18 cellular contexts compared by ENCODE assay signal in genomic region chr13:24218320-24218719, GRCh38. TPM values are rescaled to one million over a fixed set of nuclear protein-coding genes. Genes with fewer than 3 reads are reported as not detected.
DNase-seq lines count a peak whose midpoint lies in the region; ATAC-seq, FAIRE-seq and TF ChIP-seq lines count a peak whose summit lies in the region.
"Had no signal": no experiment of that assay in that cellular context is flagged by ENCODE, and none has a peak within 500 bp of the region (broad histone marks: within the 10 kb centered on the region; RNA-seq: fewer than 3 reads in every experiment).

No MANE protein-coding gene starts in this region.

- intact Hi-C loops in lower lobe of right lung (cut with DNase I): no loop called here

- no peaks in the 10 kb centered on the region for H3K27me3 Mint-ChIP-seq in naive thymus-derived CD8-positive, alpha-beta T cell

- H3K4me1 ChIP-seq in lower lobe of right lung (peaks cover 40% of the 10 kb centered on the region), suprapubic skin (peaks cover 17% of the 10 kb centered on the region)

- H3K36me3 Mint-ChIP-seq in naive thymus-derived CD8-positive, alpha-beta T cell: no peaks in the 10 kb centered on the region

- peak overlapping the region in 5 of 10 donors; percentile 8 to 81 (median 45) for H3K27ac Mint-ChIP-seq in naive thymus-derived CD8-positive, alpha-beta T cell

- TF ChIP-seq CTCF in lower lobe of right lung (IDR thresholded peaks at IDR 0.05) (no peak), suprapubic skin (IDR thresholded peaks at IDR 0.05) (no peak)

- no peaks in the 10 kb centered on the region for H3K9me3 Mint-ChIP-seq in naive thymus-derived CD8-positive, alpha-beta T cell

- FAIRE-seq in GM18507 (lab: Jason Lieb, UNC): peak; percentile 46
- FAIRE-seq: colon, pancreas had no signal

- TF ChIP-seq EP300 in suprapubic skin (IDR thresholded peaks at IDR 0.05): no peak

- H3K27ac ChIP-seq in caudate nucleus (ENCODE audit: low read depth, low read length): peak overlapping the region; percentile 88
- peak overlapping the region; percentile 54 for H3K27ac ChIP-seq in lower lobe of right lung
- H3K27ac ChIP-seq in suprapubic skin: peak overlapping the region; percentile 38
- H3K27ac ChIP-seq: ascending aorta had no signal

- H3K36me3 ChIP-seq in lower lobe of right lung (peaks cover 5% of the 10 kb centered on the region), suprapubic skin (no peaks in the 10 kb centered on the region)
- H3K36me3 ChIP-seq: ascending aorta had no signal

- DNase-seq in GM18507 (ENCODE audit: extremely low spot score, insufficient read length, low read depth) (no peak), caudate nucleus (lab: John Stamatoyannopoulos, UW) (no peak), lower lobe of right lung (no peak), suprapubic skin (ENCODE audit: low spot score in 2 of 2) (no peak), SHP77 treated with DMSO at 0.1 percent for 48 hours (lab: John Stamatoyannopoulos, UW) (no peak), foreskin melanocyte (no peak)
- no peak for DNase-seq in naive thymus-derived CD8-positive, alpha-beta T cell
- DNase-seq: activated naive CD4-positive, alpha-beta T cell treated with Interleukin-2 at 50 U/mL for 16 hours; H7; NCI-H1092 treated with DMSO at 0.1 percent for 48 hours; NCI-H2107; NCI-H524; Right ventricle myocardium superior had no signal

- no peak for TF ChIP-seq POLR2A in suprapubic skin (IDR thresholded peaks at IDR 0.05)

- POLR2A ChIA-PET in naive thymus-derived CD8-positive, alpha-beta T cell (lab: Charles Lee): interaction anchor here (0.6 to 1.1 kb wide), 3 partner anchors 15 to 202 kb away, joined by 3 read pairs; no protein-coding TSS in a partner anchor

- ATAC-seq in lower lobe of right lung (no peak), GM21576 (IDR thresholded peaks at IDR 0.05; ENCODE audit: unreplicated experiment) (no peak)
- ATAC-seq in naive thymus-derived CD8-positive, alpha-beta T cell: no peak

- 79% methylated on average over 2 of the region's 2 CpGs for WGBS in suprapubic skin

- no peaks in the 10 kb centered on the region for H3K27me3 ChIP-seq in lower lobe of right lung (ENCODE audit: low read depth)
- no peaks in the 10 kb centered on the region for H3K27me3 ChIP-seq in suprapubic skin
- H3K27me3 ChIP-seq: ascending aorta, pancreas had no signal

- H3K4me1 Mint-ChIP-seq in naive thymus-derived CD8-positive, alpha-beta T cell: peaks cover 13 to 49% (median 30%) of the 10 kb centered on the region in 4 donors

- H3K4me3 ChIP-seq in lower lobe of right lung: no peak overlapping the region
- no peak overlapping the region for H3K4me3 ChIP-seq in suprapubic skin
- H3K4me3 ChIP-seq: ascending aorta, pancreas, smooth muscle cell had no signal

- H3K9me3 ChIP-seq in lower lobe of right lung: no peaks in the 10 kb centered on the region
- H3K9me3 ChIP-seq in suprapubic skin: no peaks in the 10 kb centered on the region
- H3K9me3 ChIP-seq: ascending aorta, pancreas had no signal

- peak overlapping the region in 1 of 10 donors; percentile 34 for H3K4me3 Mint-ChIP-seq in naive thymus-derived CD8-positive, alpha-beta T cell

RNA-seq across cellular contexts. Expression of gene SPATA13, which starts 57.8 kb away (rescaled TPM):
- total RNA-seq in lower lobe of right lung (44.2 TPM), suprapubic skin (10 to 100 TPM; 26.5 to 64.2 (median 31.6) TPM)
- 100 to 1,000 TPM; 120 to 121 TPM for total RNA-seq in naive thymus-derived CD8-positive, alpha-beta T cell
- 10 to 100 TPM; 80.4 to 92.8 (median 84.8) TPM for polyA plus RNA-seq in naive thymus-derived CD8-positive, alpha-beta T cell

Comparison
In these comparisons a context has a peak if more than half of its experiments do, and no peak if none do; other contexts are left out.
1. H3K27ac ChIP-seq: peak in every context shown above with its lines; median percentile 88 in caudate nucleus; 54 in lower lobe of right lung; 38 in suprapubic skin.